Comparison of ENCODE assay signal across 22 cellular contexts in the genomic region with DNA sequence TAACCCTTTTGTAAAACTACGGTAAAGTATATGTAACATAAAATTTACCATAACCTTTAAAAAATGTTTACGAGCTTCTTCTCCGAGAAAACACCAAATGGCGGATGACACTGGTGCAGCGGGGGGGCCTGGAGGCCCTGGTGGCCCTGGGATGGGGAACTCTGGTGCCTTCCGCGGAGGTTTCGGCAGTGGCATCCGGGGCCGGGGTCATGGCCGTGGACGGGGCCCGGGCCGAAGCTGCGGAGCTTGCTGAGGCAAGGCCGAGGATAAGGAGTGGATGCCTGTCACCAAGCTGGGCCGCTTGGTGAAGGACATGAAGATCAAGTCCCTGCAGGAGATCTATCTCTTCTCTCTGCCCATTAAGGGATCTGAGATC. TPM values are rescaled to one million over a fixed set of nuclear protein-coding genes. Genes with fewer than 3 reads are reported as not detected.
DNase-seq lines count a peak whose midpoint lies in the region; ATAC-seq and TF ChIP-seq lines count a peak whose summit lies in the region.
"Had no signal": no experiment of that assay in that cellular context is flagged by ENCODE, and none has a peak within 500 bp of the region (broad histone marks: within the 10 kb centered on the region; RNA-seq: fewer than 3 reads in every experiment).

No MANE protein-coding gene starts in this region.

- H3K27ac ChIP-seq in A673 (ENCODE audit: low read depth, low read length, poor library complexity, severe bottlenecking) = peak overlapping the region; percentile 28
- H3K27ac ChIP-seq in SJCRH30 = peak overlapping the region; percentile 96
- H3K27ac ChIP-seq in neutrophil = peak overlapping the region; percentile 97
- H3K27ac ChIP-seq: A549, BLaER1 had no signal

- peaks cover 33 to 48% (median 40%) of the 10 kb centered on the region in 3 donors for H3K4me1 Mint-ChIP-seq in naive B cell
- no peaks in the 10 kb centered on the region for H3K4me1 Mint-ChIP-seq in Calu3 (ENCODE audit: low read depth, unreplicated experiment)
- peaks cover 12% of the 10 kb centered on the region for H3K4me1 Mint-ChIP-seq in stimulated activated effector memory CD8-positive, alpha-beta T cell treated with anti-CD3 and anti-CD28 coated beads, Interleukin-12 subunit alpha, Interleukin-12 subunit beta, amount 100 ng/mL, for 72 hours

- H3K9me3 Mint-ChIP-seq in naive B cell (no peaks in the 10 kb centered on the region), Calu3 (ENCODE audit: low read depth, unreplicated experiment) (no peaks in the 10 kb centered on the region)
- no peaks in the 10 kb centered on the region for H3K9me3 Mint-ChIP-seq in stimulated activated effector memory CD8-positive, alpha-beta T cell treated with anti-CD3 and anti-CD28 coated beads, Interleukin-12 subunit alpha, Interleukin-12 subunit beta, amount 100 ng/mL, for 72 hours
- H3K9me3 Mint-ChIP-seq: CD4-positive, CD25-positive, alpha-beta regulatory T cell; CD8-positive, alpha-beta T cell; GM23338; H9 had no signal

- H3K27me3 ChIP-seq in A673 (replicated peaks; ENCODE audit: insufficient read depth, low read depth, low read length, poor library complexity) (no peaks in the 10 kb centered on the region), SJCRH30 (no peaks in the 10 kb centered on the region), neutrophil (no peaks in the 10 kb centered on the region)
- H3K27me3 ChIP-seq: BLaER1 had no signal

- CTCF ChIA-PET in A673 (lab: Charles Lee) (no interaction called here), Calu3 (lab: Charles Lee) (interaction anchor here (0.7 kb wide), 1 partner anchor 17 kb away, joined by 3 read pairs; no protein-coding TSS in a partner anchor)

- DNase-seq in A673 (ENCODE audit: low spot score) (no peak), SJCRH30 (no peak), naive B cell (no peak), Calu3 (no peak), GM20000 (ENCODE audit: low spot score) (no peak), NK-92 (lab: John Stamatoyannopoulos, UW; ENCODE audit: unreplicated experiment) (no peak)
- DNase-seq in stimulated activated effector memory CD8-positive, alpha-beta T cell treated with anti-CD3 and anti-CD28 coated beads, Interleukin-12 subunit alpha, Interleukin-12 subunit beta, amount 100 ng/mL, for 72 hours (ENCODE audit: low spot score in 2 of 2) = no peak
- DNase-seq: 8988T; Caco-2; CD4-positive, CD25-positive, alpha-beta regulatory T cell; CD8-positive, alpha-beta T cell; DMS79; EL; GDM1; H9 had no signal

- H3K27me3 Mint-ChIP-seq in naive B cell (no peaks in the 10 kb centered on the region), Calu3 (ENCODE audit: unreplicated experiment) (no peaks in the 10 kb centered on the region)
- H3K27me3 Mint-ChIP-seq: B cell; CD4-positive, CD25-positive, alpha-beta regulatory T cell had no signal

- H3K27ac Mint-ChIP-seq in naive B cell (peak overlapping the region in 4 of 6 donors; percentile 10 to 84 (median 65)), Calu3 (ENCODE audit: unreplicated experiment) (no peak overlapping the region)
- H3K27ac Mint-ChIP-seq in stimulated activated effector memory CD8-positive, alpha-beta T cell treated with anti-CD3 and anti-CD28 coated beads, Interleukin-12 subunit alpha, Interleukin-12 subunit beta, amount 100 ng/mL, for 72 hours = no peak overlapping the region
- H3K27ac Mint-ChIP-seq: GM23338 had no signal

- TF ChIP-seq CTCF in A673 (conservative IDR thresholded peaks at IDR 0.05; ENCODE audit: low read depth, low read length) = no peak
- no peak for TF ChIP-seq CTCF in neutrophil (IDR thresholded peaks at IDR 0.05)
- no peak for TF ChIP-seq CTCF in Calu3 (IDR thresholded peaks at IDR 0.05; ENCODE audit: unreplicated experiment)
- no peak for TF ChIP-seq CTCF in GM20000 (IDR thresholded peaks at IDR 0.05; ENCODE audit: extremely low read depth, missing control alignments)

- H3K4me1 ChIP-seq in A673 (ENCODE audit: insufficient read depth, low read length, poor library complexity, severe bottlenecking) = peaks cover 17% of the 10 kb centered on the region
- H3K4me1 ChIP-seq in SJCRH30 = peaks cover 25% of the 10 kb centered on the region
- H3K4me1 ChIP-seq in neutrophil (ENCODE audit: control insufficient read depth in 1 of 2, insufficient read depth in 1 of 2, low read depth in 1 of 2, low read length in 1 of 2) = peaks cover 67 to 70% of the 10 kb centered on the region in 2 experiments
- H3K4me1 ChIP-seq: A549, Caco-2 had no signal

- H3K36me3 ChIP-seq in A673 (ENCODE audit: insufficient read depth, low read length, poor library complexity, severe bottlenecking) (no peaks in the 10 kb centered on the region), SJCRH30 (peaks cover 49% of the 10 kb centered on the region), neutrophil (no peaks in the 10 kb centered on the region)

- ATAC-seq in naive B cell (ENCODE audit: low read depth in 2 of 2) = no peak
- no peak for ATAC-seq in stimulated activated effector memory CD8-positive, alpha-beta T cell treated with anti-CD3 and anti-CD28 coated beads, Interleukin-12 subunit alpha, Interleukin-12 subunit beta, amount 100 ng/mL, for 72 hours
- ATAC-seq: A549; CD8-positive, alpha-beta T cell; GM12878; HCT116 had no signal

- intact Hi-C loops in A673 (cut with micrococcal nuclease; ENCODE audit: unreplicated experiment) (no loop called here), Calu3 (cut with micrococcal nuclease; ENCODE audit: unreplicated experiment) (no loop called here)

- H3K36me3 Mint-ChIP-seq in naive B cell (no peaks in the 10 kb centered on the region), Calu3 (ENCODE audit: insufficient read depth, unreplicated experiment) (no peaks in the 10 kb centered on the region)
- H3K36me3 Mint-ChIP-seq in stimulated activated effector memory CD8-positive, alpha-beta T cell treated with anti-CD3 and anti-CD28 coated beads, Interleukin-12 subunit alpha, Interleukin-12 subunit beta, amount 100 ng/mL, for 72 hours = peaks cover 92% of the 10 kb centered on the region
- H3K36me3 Mint-ChIP-seq: CD4-positive, CD25-positive, alpha-beta regulatory T cell; CD8-positive, alpha-beta T cell had no signal

- H3K9me3 ChIP-seq in A673 (ENCODE audit: low read depth, low read length, poor library complexity, severe bottlenecking) = no peaks in the 10 kb centered on the region
- H3K9me3 ChIP-seq in SJCRH30 (replicated peaks) = no peaks in the 10 kb centered on the region
- H3K9me3 ChIP-seq in neutrophil = no peaks in the 10 kb centered on the region
- H3K9me3 ChIP-seq: A549, BLaER1, Caco-2 had no signal

- POLR2A ChIA-PET in A673 (lab: Charles Lee; ENCODE audit: low non-redundant PET) = no interaction called here

- no TSS peak for BruUV-seq in A673 (replicated peaks; lab: Mats Ljungman, UMichigan)
- no TSS peak for BruUV-seq in Calu3 (replicated peaks; lab: Mats Ljungman, UMichigan)

- H3K4me3 ChIP-seq in A673 (ENCODE audit: low read depth, low read length, poor library complexity, severe bottlenecking) (no peak overlapping the region), SJCRH30 (no peak overlapping the region), neutrophil (ENCODE audit: low read depth in 1 of 2, low read length in 1 of 2) (no peak overlapping the region)
- H3K4me3 ChIP-seq: A549, BLaER1, GM12878, GM23338 had no signal

- H3K4me3 Mint-ChIP-seq in naive B cell (peak overlapping the region in 2 of 8 donors; percentile 52 to 55), Calu3 (ENCODE audit: low read depth, unreplicated experiment) (no peak overlapping the region)
- no peak overlapping the region for H3K4me3 Mint-ChIP-seq in stimulated activated effector memory CD8-positive, alpha-beta T cell treated with anti-CD3 and anti-CD28 coated beads, Interleukin-12 subunit alpha, Interleukin-12 subunit beta, amount 100 ng/mL, for 72 hours
- H3K4me3 Mint-ChIP-seq: CD4-positive, CD25-positive, alpha-beta regulatory T cell; CD8-positive, alpha-beta T cell; GM23338; H9 had no signal

RNA-seq across cellular contexts. Expression of a gene that starts 7.5 kb away (rescaled TPM):
- total RNA-seq in A673 (2021) (6.8 and 7.4 TPM in 2 replicates), Calu3 (2022) (3.9 and 4.9 TPM in 2 replicates)
- total RNA-seq in SJCRH30 (2014; rRNA removed; shearing (Covaris generic)) = 52.9 and 56.6 TPM in 2 replicates
- polyA plus RNA-seq in naive B cell (ENCODE audit: low read depth in 6 of 6) = under 1 TPM in 5 of 6 donors, not detected in 1; 0.43 to 0.79 (median 0.65) TPM

Comparison
In these comparisons a context has a peak if more than half of its experiments do, and no peak if none do; other contexts are left out.
1. H3K27ac ChIP-seq: peak in every context shown above with its lines; median percentile 97 in neutrophil; 96 in SJCRH30; 28 in A673.
2. H3K27ac Mint-ChIP-seq: peak in naive B cell (4 of 6); none in Calu3 (single experiment) and stimulated activated effector memory CD8-positive, alpha-beta T cell treated with anti-CD3 and anti-CD28 coated beads, Interleukin-12 subunit alpha, Interleukin-12 subunit beta, amount 100 ng/mL, for 72 hours (single experiment).